In the genomic region with DNA sequence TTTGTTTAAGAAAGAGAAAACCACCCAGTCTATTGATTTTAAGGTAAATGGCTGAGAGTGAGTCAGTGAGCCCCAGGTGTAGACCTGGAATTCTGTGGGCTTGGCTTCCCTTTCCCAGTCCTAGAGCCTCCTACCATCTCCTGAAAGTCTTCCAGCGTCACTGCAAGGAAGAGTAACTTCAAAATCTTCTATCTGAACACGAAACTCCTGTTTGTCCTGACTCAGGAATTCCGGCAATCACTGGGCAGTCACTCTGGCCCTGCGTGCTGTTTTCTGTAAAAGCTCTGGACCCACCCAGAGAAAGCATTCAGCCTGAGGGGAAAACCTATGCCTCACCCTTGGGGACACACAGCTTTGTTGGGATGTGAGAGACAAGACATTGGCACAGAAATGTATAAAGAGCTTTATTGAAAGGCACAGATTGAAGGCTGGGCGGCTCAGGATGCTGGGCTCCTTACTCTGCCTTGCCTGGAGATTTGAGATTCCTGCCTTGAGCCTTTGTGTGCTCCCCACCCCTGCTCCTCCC, we compare ENCODE assay signal across 15 cellular contexts. TPM values are rescaled to one million over a fixed set of nuclear protein-coding genes. Genes with fewer than 3 reads are reported as not detected.
DNase-seq lines count a peak whose midpoint lies in the region; ATAC-seq and TF ChIP-seq lines count a peak whose summit lies in the region.
"Had no signal": no experiment of that assay in that cellular context is flagged by ENCODE, and none has a peak within 500 bp of the region (broad histone marks: within the 10 kb centered on the region; RNA-seq: fewer than 3 reads in every experiment).

No MANE protein-coding gene starts in this region.

- no peak for ATAC-seq in HG03097 (IDR thresholded peaks at IDR 0.05; ENCODE audit: low FRiP score, unreplicated experiment)
- ATAC-seq in GM19035 (IDR thresholded peaks at IDR 0.05; ENCODE audit: unreplicated experiment): no peak

- H4K20me1 ChIP-seq in neural progenitor cell (ENCODE audit: low read depth): peaks cover 5% of the 10 kb centered on the region

- no peak overlapping the region for H3K9ac ChIP-seq in neural progenitor cell

- H3K4me1 ChIP-seq in neural progenitor cell: peaks cover 16% of the 10 kb centered on the region

- H3K27me3 ChIP-seq in BJ (ENCODE audit: control insufficient read depth, insufficient read depth, low read length) (no peaks in the 10 kb centered on the region), neural progenitor cell (no peaks in the 10 kb centered on the region)

- H3K27me3 Mint-ChIP-seq in neural progenitor cell (ENCODE audit: insufficient read depth, low read depth): peaks cover 2% of the 10 kb centered on the region

- H3F3A ChIP-seq in neural progenitor cell (ENCODE audit: low read depth): peaks cover 10% of the 10 kb centered on the region

- no peaks in the 10 kb centered on the region for H3K9me3 ChIP-seq in neural progenitor cell (ENCODE audit: low read depth)

- CTCF ChIA-PET in BJ (lab: Yijun Ruan, JAX): interaction anchor here (1.0 to 2.2 kb wide), 4 partner anchors 12 to 59 kb away, joined by 3 to 5 read pairs (median 4); no protein-coding TSS in a partner anchor

- H3K27ac ChIP-seq in neural progenitor cell: no peak overlapping the region

- DNase-seq in BJ (ENCODE audit: low read depth) (peak; percentile 58), LoVo (ENCODE audit: low spot score) (peak; percentile 74), epithelial cell of esophagus (ENCODE audit: low read depth) (peak; percentile 96), neural progenitor cell (ENCODE audit: low spot score) (peak; percentile 16), HK-2 (ENCODE audit: unreplicated experiment) (no peak), NCI-H226 (no peak)
- DNase-seq: activated CD4-positive, alpha-beta T cell treated with anti-CD3 and anti-CD28 coated beads for 1 hour; activated naive CD8-positive, alpha-beta T cell treated with anti-CD3 and anti-CD28 coated beads for 36 hours; activated T-cell treated with anti-CD3 and anti-CD28 coated beads for 4 hours; NCI-H2081 treated with DMSO at 0.1 percent for 48 hours; occipital lobe; stimulated activated CD8-positive, alpha-beta memory T cell treated with anti-CD3 and anti-CD28 coated beads, Interleukin-4, amount 100 ng/mL, for 48 hours had no signal

- H3K4me3 ChIP-seq in BJ (ENCODE audit: low read depth, low read length) (no peak overlapping the region), epithelial cell of esophagus (ENCODE audit: low read length) (no peak overlapping the region), neural progenitor cell (no peak overlapping the region)
- H3K4me3 ChIP-seq: lung had no signal

- H3K4me2 ChIP-seq in neural progenitor cell: no peak overlapping the region

- H3K9me3 Mint-ChIP-seq in neural progenitor cell: no peaks in the 10 kb centered on the region

- no peak overlapping the region for H3K27ac Mint-ChIP-seq in neural progenitor cell
- H3K27ac Mint-ChIP-seq: activated naive CD8-positive, alpha-beta T cell treated with anti-CD3 and anti-CD28 coated beads for 36 hours had no signal

- H3K4me3 Mint-ChIP-seq in neural progenitor cell: no peak overlapping the region
- H3K4me3 Mint-ChIP-seq: activated naive CD8-positive, alpha-beta T cell treated with anti-CD3 and anti-CD28 coated beads for 36 hours had no signal

- peaks cover 13% of the 10 kb centered on the region for H3K79me2 ChIP-seq in neural progenitor cell (ENCODE audit: low read depth)

- H3K36me3 ChIP-seq in BJ (ENCODE audit: control insufficient read depth, insufficient read depth, low read length) (peaks cover 2% of the 10 kb centered on the region), neural progenitor cell (no peaks in the 10 kb centered on the region)

- peaks cover 11% of the 10 kb centered on the region for H3K4me1 Mint-ChIP-seq in neural progenitor cell

- POLR2A ChIA-PET in BJ (lab: Charles Lee): no interaction called here

- peaks cover 5% of the 10 kb centered on the region for H3K36me3 Mint-ChIP-seq in neural progenitor cell

- no peak overlapping the region for H2AFZ ChIP-seq in neural progenitor cell (replicated peaks)

- TF ChIP-seq CTCF in BJ (IDR thresholded peaks at IDR 0.05; ENCODE audit: insufficient read depth, low read depth, low read length) (no peak), epithelial cell of esophagus (IDR thresholded peaks at IDR 0.05; ENCODE audit: insufficient read depth, low read depth, low read length, missing control alignments) (no peak), neural progenitor cell (IDR thresholded peaks at IDR 0.05) (no peak)

RNA-seq across cellular contexts. Expression of gene MINK1, which starts 15.9 kb away (rescaled TPM):
- 32.6 and 69.1 TPM in 2 replicates for polyA plus RNA-seq in BJ (2011; rRNA removed)
- polyA minus RNA-seq in BJ (2011; rRNA and poly(A)+ RNA removed): 37.0 and 43.4 TPM in 2 replicates
- total RNA-seq in neural progenitor cell (ENCODE audit: low replicate concordance): 26.2 and 34.6 TPM in 2 replicates

RNA-seq across cellular contexts. Expression of gene PLD2, which starts 42.1 kb away (rescaled TPM):
- 24.0 and 34.1 TPM in 2 replicates for polyA plus RNA-seq in BJ (2011; rRNA removed)
- 26.1 and 32.8 TPM in 2 replicates for polyA minus RNA-seq in BJ (2011; rRNA and poly(A)+ RNA removed)
- total RNA-seq in neural progenitor cell (ENCODE audit: low replicate concordance): 23.8 and 36.0 TPM in 2 replicates

RNA-seq across cellular contexts. Expression of gene C17orf107, which starts 50.3 kb away (rescaled TPM):
- 3.3 and 4.5 TPM in 2 replicates for polyA plus RNA-seq in BJ (2011; rRNA removed)
- 2.3 and 3.1 TPM in 2 replicates for polyA minus RNA-seq in BJ (2011; rRNA and poly(A)+ RNA removed)
- total RNA-seq in neural progenitor cell (ENCODE audit: low replicate concordance): 1.1 and 2.3 TPM in 2 replicates

RNA-seq across cellular contexts. Expression of gene PSMB6, which starts 53.1 kb away (rescaled TPM):
- polyA plus RNA-seq in BJ (2011; rRNA removed): 222 and 289 TPM in 2 replicates
- polyA minus RNA-seq in BJ (2011; rRNA and poly(A)+ RNA removed): 105 and 157 TPM in 2 replicates
- 144 and 199 TPM in 2 replicates for total RNA-seq in neural progenitor cell (ENCODE audit: low replicate concordance)

Comparison
In these comparisons a context has a peak if more than half of its experiments do, and no peak if none do; other contexts are left out.
1. DNase-seq: peak in BJ (single experiment), LoVo (single experiment), epithelial cell of esophagus (single experiment) and neural progenitor cell (single experiment); none in HK-2 (single experiment) and NCI-H226 (single experiment).